Comparison of ENCODE assay signal across 2 cellular contexts in the genomic region with DNA sequence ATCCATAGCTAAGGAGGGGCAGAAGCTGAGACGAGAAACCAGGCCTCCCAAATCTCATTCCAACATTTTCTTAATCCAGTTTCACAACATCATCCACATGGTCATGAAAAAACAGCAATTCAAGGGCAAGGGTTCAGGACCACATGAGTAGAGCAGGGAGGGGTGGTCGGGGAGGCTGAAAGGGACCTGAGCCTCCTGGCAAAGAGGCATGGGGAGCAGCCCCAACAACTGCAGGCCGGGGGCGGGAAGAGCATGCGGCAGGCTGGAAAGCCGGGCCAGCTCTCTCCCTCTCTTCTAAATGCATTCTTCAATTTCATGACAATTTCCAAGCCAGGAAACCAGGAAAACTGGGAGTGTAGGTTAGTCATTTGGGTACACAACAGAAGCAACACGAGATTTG.
TF ChIP-seq lines count a peak whose summit lies in the region.

No MANE protein-coding gene starts in this region.

TF ChIP-seq in HepG2, 621 proteins besides CTCF, POLR2A, EP300 and RAD21:
- TF ChIP-seq ARNT (IDR thresholded peaks at IDR 0.05) (no peak), ZNF501 (CRISPR knock-in tag; IDR thresholded peaks at IDR 0.05) (no peak), TSC22D2 (CRISPR knock-in tag; IDR thresholded peaks at IDR 0.05; ENCODE audit: borderline replicate concordance) (no peak), ZFY (CRISPR knock-in tag; IDR thresholded peaks at IDR 0.05) (0 out of 2 replicates have a peak, but pooled peaks have one; percentile 6)

TF ChIP-seq in H1, 55 proteins besides CTCF, POLR2A, EP300 and RAD21:
- TF ChIP-seq RBBP5 (IDR thresholded peaks at IDR 0.05; ENCODE audit: borderline replicate concordance, low read depth, low read length) (no peak), RNF2 (IDR thresholded peaks at IDR 0.05; ENCODE audit: borderline replicate concordance, low read depth, low read length, missing control alignments, poor library complexity, severe bottlenecking) (no peak)
- TF ChIP-seq, protein P1, sequence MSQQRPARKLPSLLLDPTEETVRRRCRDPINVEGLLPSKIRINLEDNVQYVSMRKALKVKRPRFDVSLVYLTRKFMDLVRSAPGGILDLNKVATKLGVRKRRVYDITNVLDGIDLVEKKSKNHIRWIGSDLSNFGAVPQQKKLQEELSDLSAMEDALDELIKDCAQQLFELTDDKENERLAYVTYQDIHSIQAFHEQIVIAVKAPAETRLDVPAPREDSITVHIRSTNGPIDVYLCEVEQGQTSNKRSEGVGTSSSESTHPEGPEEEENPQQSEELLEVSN (IDR thresholded peaks at IDR 0.05): peak; percentile 72
- TF ChIP-seq, protein P2, sequence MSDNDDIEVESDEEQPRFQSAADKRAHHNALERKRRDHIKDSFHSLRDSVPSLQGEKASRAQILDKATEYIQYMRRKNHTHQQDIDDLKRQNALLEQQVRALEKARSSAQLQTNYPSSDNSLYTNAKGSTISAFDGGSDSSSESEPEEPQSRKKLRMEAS (IDR thresholded peaks at IDR 0.05): 0 out of 2 replicates have a peak, but pooled peaks have one; percentile 25
